ENCODE assay signal across 9 cellular contexts in the genomic region with DNA sequence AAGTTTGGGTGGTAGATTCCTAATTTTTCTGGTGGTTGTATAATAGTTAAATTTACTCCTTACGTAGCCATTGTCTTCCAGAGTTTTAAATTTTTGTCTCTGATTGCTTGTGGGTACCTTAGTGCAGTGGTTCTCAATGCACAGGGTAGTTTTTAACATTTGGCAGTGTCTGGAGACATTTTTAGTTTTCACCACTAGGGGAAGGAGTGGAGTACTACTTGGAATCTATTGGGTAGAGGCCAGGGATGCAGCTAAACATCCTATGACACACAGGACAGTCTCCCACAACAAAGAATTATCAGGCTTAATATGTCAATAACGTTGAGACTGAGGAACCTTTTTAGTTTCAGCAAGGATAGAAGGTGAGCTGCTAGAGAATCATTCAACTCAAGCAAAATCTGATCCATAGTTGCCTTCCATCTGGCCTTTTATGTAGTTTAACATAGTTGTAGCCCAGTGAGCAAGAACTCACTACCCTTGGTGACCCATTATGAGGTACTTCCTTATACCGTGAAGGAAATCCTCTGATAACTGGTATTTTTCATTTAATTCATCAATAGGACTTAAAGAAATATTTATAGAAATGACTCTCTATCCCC. TPM values are rescaled to one million over a fixed set of nuclear protein-coding genes. Genes with fewer than 3 reads are reported as not detected.
DNase-seq lines count a peak whose midpoint lies in the region; ATAC-seq and TF ChIP-seq lines count a peak whose summit lies in the region.
"Had no signal": no experiment of that assay in that cellular context is flagged by ENCODE, and none has a peak within 500 bp of the region (broad histone marks: within the 10 kb centered on the region; RNA-seq: fewer than 3 reads in every experiment).

No MANE protein-coding gene starts in this region.

- peaks cover 0 to 1% (median 0%) of the 10 kb centered on the region in 7 donors for H3K9me3 Mint-ChIP-seq in CD14-positive monocyte

- peak; percentile 63 for TF ChIP-seq CTCF in CD14-positive monocyte (IDR thresholded peaks at IDR 0.05)
- peak; percentile 47; the same call in 1 of the 2 replicates for TF ChIP-seq CTCF in WI38 (IDR thresholded peaks at IDR 0.05; ENCODE audit: low read depth, low read length)

- no peak for DNase-seq in CD14-positive monocyte (ENCODE audit: low spot score)
- peak; percentile 69 for DNase-seq in iris pigment epithelial cell (ENCODE audit: low read depth)
- DNase-seq in NCI-H524 treated with DMSO at 0.1 percent for 48 hours (lab: John Stamatoyannopoulos, UW) = no peak
- no peak for DNase-seq in NCI-H128 (lab: John Stamatoyannopoulos, UW; ENCODE audit: unreplicated experiment)
- no peak for DNase-seq in epidermal melanocyte (ENCODE audit: insufficient read length, low spot score)
- DNase-seq: right cardiac atrium had no signal

- H3K36me3 Mint-ChIP-seq in CD14-positive monocyte = peaks cover 3 to 6% of the 10 kb centered on the region in 2 donors

- no peak overlapping the region for H3K4me3 Mint-ChIP-seq in CD14-positive monocyte

- no peak overlapping the region for H3K4me3 ChIP-seq in WI38 (ENCODE audit: low read depth, low read length)

- intact Hi-C loops in CD14-positive monocyte (cut with micrococcal nuclease) = no loop called here

- peaks cover 0 to 2% (median 0%) of the 10 kb centered on the region in 3 donors for H3K27me3 Mint-ChIP-seq in CD14-positive monocyte (ENCODE audit: low read depth in 3 of 3)

- ATAC-seq in GM18519 (IDR thresholded peaks at IDR 0.05; ENCODE audit: low FRiP score, unreplicated experiment) (peak; percentile 85), HG03558 (IDR thresholded peaks at IDR 0.05; ENCODE audit: extremely low read depth, unreplicated experiment) (peak; percentile 60)

- no peaks in the 10 kb centered on the region for H3K4me1 Mint-ChIP-seq in CD14-positive monocyte

- H3K27ac Mint-ChIP-seq in CD14-positive monocyte = no peak overlapping the region

RNA-seq across cellular contexts. Expression of a gene that starts 8.6 kb away (rescaled TPM):
- not detected for polyA plus RNA-seq in CD14-positive monocyte
- polyA plus RNA-seq: right cardiac atrium had no signal

RNA-seq across cellular contexts. Expression of a gene that starts 25.7 kb away (rescaled TPM):
- polyA plus RNA-seq in CD14-positive monocyte = 1 to 10 TPM; 1.2 to 2.8 TPM

RNA-seq across cellular contexts. Expression of a gene that starts 25.9 kb away (rescaled TPM):
- polyA plus RNA-seq in CD14-positive monocyte = 1 to 10 TPM; 7.2 to 8.8 TPM

RNA-seq across cellular contexts. Expression of a gene that starts 57.1 kb away (rescaled TPM):
- 1 to 10 TPM; 3.0 to 3.8 TPM for polyA plus RNA-seq in CD14-positive monocyte
